Comparison of ENCODE assay signal across 16 cellular contexts in genomic region chr20:20037960-20038359, GRCh38. TPM values are rescaled to one million over a fixed set of nuclear protein-coding genes. Genes with fewer than 3 reads are reported as not detected.
A peak's percentile ranks its signal among the peaks of the same experiment; 100 is the strongest.
DNase-seq lines count a peak whose midpoint lies in the region; ATAC-seq, FAIRE-seq and TF ChIP-seq lines count a peak whose summit lies in the region.
"Had no signal": no experiment of that assay in that cellular context is flagged by ENCODE, and none has a peak within 500 bp of the region (broad histone marks: within the 10 kb centered on the region; RNA-seq: fewer than 3 reads in every experiment).

No MANE protein-coding gene starts in this region.

- H3K36me3 ChIP-seq in RWPE2 (ENCODE audit: low read depth), result peaks cover 97% of the 10 kb centered on the region
- peaks cover 11 to 100% (median 99%) of the 10 kb centered on the region in 6 donors for H3K36me3 ChIP-seq in spleen
- H3K36me3 ChIP-seq in small intestine (ENCODE audit: control insufficient read depth in 2 of 2, insufficient read depth in 2 of 2, low read length in 2 of 2), result peaks cover 23 to 43% of the 10 kb centered on the region in 2 donors

- TF ChIP-seq CTCF in RWPE2 (IDR thresholded peaks at IDR 0.05; ENCODE audit: poor library complexity, severe bottlenecking) (no peak), fibroblast of pulmonary artery (IDR thresholded peaks at IDR 0.05; ENCODE audit: low read length, missing control alignments) (no peak), spleen (IDR thresholded peaks at IDR 0.05 in 8 of 11, conservative IDR thresholded peaks at IDR 0.05 in 3 of 11) (no peak)

- peak; percentile 76 for DNase-seq in EL
- DNase-seq in RWPE2 (ENCODE audit: low spot score), result no peak
- peak; percentile 64 for DNase-seq in fibroblast of pulmonary artery (ENCODE audit: low read depth)
- peak; percentile 87 for DNase-seq in renal cortical epithelial cell (ENCODE audit: low read depth)
- DNase-seq in spleen, result no peak
- DNase-seq in small intestine, result no peak
- DNase-seq: activated CD4-positive, alpha-beta T cell treated with anti-CD3 and anti-CD28 coated beads for 48 hours; activated T-cell treated with anti-CD3 and anti-CD28 coated beads for 4 hours; CD4-positive, CD25-positive, alpha-beta regulatory T cell; NCI-H1694 treated with DMSO at 0.1 percent for 48 hours; NCI-H524 treated with DMSO at 0.1 percent for 48 hours; psoas muscle; stimulated activated CD4-positive, alpha-beta T cell treated with anti-CD3 and anti-CD28 coated beads, Interleukin-2, amount 100 ng/mL, for 48 hours had no signal

- H3K4me1 ChIP-seq in RWPE2 (ENCODE audit: insufficient read depth, poor library complexity, severe bottlenecking) (no peaks in the 10 kb centered on the region), spleen (peaks cover 0 to 4% (median 0%) of the 10 kb centered on the region in 6 donors), small intestine (ENCODE audit: control insufficient read depth in 2 of 2, insufficient read depth in 1 of 2, low read depth in 1 of 2, low read length in 1 of 2) (no peaks in the 10 kb centered on the region)
- H3K4me1 ChIP-seq: psoas muscle had no signal

- H3K4me3 ChIP-seq in RWPE2 (ENCODE audit: severe bottlenecking) (no peak overlapping the region), fibroblast of pulmonary artery (replicated peaks; ENCODE audit: low read depth, low read length) (no peak overlapping the region), spleen (no peak overlapping the region), small intestine (ENCODE audit: low read depth in 1 of 2, low read length in 2 of 2) (no peak overlapping the region)
- H3K4me3 ChIP-seq: psoas muscle had no signal

- ATAC-seq in RWPE2 (ENCODE audit: low read depth) (peak; percentile 22; the same call in 1 of the 3 replicates), GM21515 (IDR thresholded peaks at IDR 0.05; ENCODE audit: unreplicated experiment) (no peak), HG03521 (IDR thresholded peaks at IDR 0.05; ENCODE audit: unreplicated experiment) (no peak)
- ATAC-seq: psoas muscle had no signal

- H3K9me3 ChIP-seq in RWPE2 (ENCODE audit: severe bottlenecking), result no peaks in the 10 kb centered on the region
- H3K9me3 ChIP-seq in spleen, result no peaks in the 10 kb centered on the region
- H3K9me3 ChIP-seq in small intestine (ENCODE audit: control insufficient read depth, low read depth), result no peaks in the 10 kb centered on the region
- H3K9me3 ChIP-seq: psoas muscle had no signal

- WGBS in spleen, 5 donors, result 75 to 89% (median 86%) methylated on average over 5 of the region's 5 CpGs
- WGBS in small intestine, 3 donors, result 71 to 83% (median 75%) methylated on average over 5 of the region's 5 CpGs

- intact Hi-C loops in spleen (cut with DNase I; ENCODE audit: low total_unique reads), result no loop called here

- FAIRE-seq in small intestine (lab: Jason Lieb, UNC), result no peak

- no peak for TF ChIP-seq POLR2A in spleen (IDR thresholded peaks at IDR 0.05)

- H3K27me3 ChIP-seq in RWPE2 (ENCODE audit: insufficient read depth, poor library complexity, severe bottlenecking), result no peaks in the 10 kb centered on the region
- H3K27me3 ChIP-seq in spleen (replicated peaks in 1 of 7), result no peaks in the 10 kb centered on the region
- H3K27me3 ChIP-seq in small intestine (ENCODE audit: control insufficient read depth in 2 of 2, insufficient read depth in 2 of 2, low read length in 2 of 2), result no peaks in the 10 kb centered on the region

- H3K27ac ChIP-seq in RWPE2 (ENCODE audit: poor library complexity, severe bottlenecking) (no peak overlapping the region), spleen (no peak overlapping the region), small intestine (ENCODE audit: low read depth in 1 of 2, low read length in 1 of 2) (no peak overlapping the region)
- H3K27ac ChIP-seq: psoas muscle had no signal

RNA-seq across cellular contexts. Expression of gene CRNKL1, which starts 14.3 kb away (rescaled TPM):
- 21.9 and 34.5 TPM in 2 replicates for total RNA-seq in renal cortical epithelial cell
- 10 to 100 TPM; 20.9 to 24.7 (median 23.8) TPM for total RNA-seq in spleen
- 10 to 100 TPM; 14.2 to 21.3 (median 16.7) TPM for polyA plus RNA-seq in spleen
- polyA plus RNA-seq in small intestine, result 10 to 100 TPM; 11.9 to 17.0 (median 12.9) TPM

RNA-seq across cellular contexts. Expression of gene CFAP61, which starts 14.4 kb away (rescaled TPM):
- total RNA-seq in renal cortical epithelial cell (2.0 TPM in 1 of 2 replicates, not detected in the other), spleen (not detected)
- polyA plus RNA-seq in spleen (under 1 TPM in 2 of 3 donors, not detected in 1; 0.06 to 0.17 TPM), small intestine (under 1 TPM in 1 of 3 donors, not detected in 2; 0.18 TPM)
- total RNA-seq: CD4-positive, CD25-positive, alpha-beta regulatory T cell; T-helper 2 cell treated with Interferon-gamma antibody and Interleukin-4, amounts not matched to agents 100 ng/mL and 5 ng/mL, for 36 hours had no signal
- polyA plus RNA-seq: CD4-positive, CD25-positive, alpha-beta regulatory T cell had no signal

RNA-seq across cellular contexts. Expression of gene NAA20, which starts 20.8 kb away (rescaled TPM):
- total RNA-seq in renal cortical epithelial cell (49.1 and 57.0 TPM in 2 replicates), spleen (10 to 100 TPM; 19.3 to 44.6 (median 30.8) TPM)
- polyA plus RNA-seq in spleen (10 to 100 TPM; 53.2 to 68.4 (median 61.8) TPM), small intestine (10 to 100 TPM; 46.3 to 63.6 (median 55.4) TPM)

Comparison
In these comparisons a context has a peak if more than half of its experiments do, and no peak if none do; other contexts are left out.
1. DNase-seq: peak in EL (single experiment), fibroblast of pulmonary artery (single experiment) and renal cortical epithelial cell (single experiment); none in RWPE2 (single experiment), spleen (single experiment) and small intestine (single experiment).